1 cellular context compared by ENCODE assay signal in genomic region chr9:132742821-132743311, GRCh38.
TF ChIP-seq lines count a peak whose summit lies in the region.

No MANE protein-coding gene starts in this region.

TF ChIP-seq in WTC11, 78 proteins besides CTCF, POLR2A, EP300 and RAD21 (continued from another document):
- TF ChIP-seq STAT6 (CRISPR knock-in tag; conservative IDR thresholded peaks at IDR 0.05; ENCODE audit: low read depth) = no peak
- no peak for TF ChIP-seq SMAD4 (CRISPR knock-in tag; IDR thresholded peaks at IDR 0.05)
- TF ChIP-seq ZMAT4 (CRISPR knock-in tag; IDR thresholded peaks at IDR 0.05) = no peak
- TF ChIP-seq ZNF232 (CRISPR knock-in tag; IDR thresholded peaks at IDR 0.05) = no peak
- no peak for TF ChIP-seq TP53 (CRISPR knock-in tag; IDR thresholded peaks at IDR 0.05)
- no peak for TF ChIP-seq ZBTB21 (CRISPR knock-in tag; IDR thresholded peaks at IDR 0.05; ENCODE audit: borderline replicate concordance)
- no peak for TF ChIP-seq E2F4 (CRISPR knock-in tag; IDR thresholded peaks at IDR 0.05; ENCODE audit: borderline replicate concordance, low read depth)
- no peak for TF ChIP-seq NR2C2 (CRISPR knock-in tag; IDR thresholded peaks at IDR 0.05)
- TF ChIP-seq ZNF219 (CRISPR knock-in tag; IDR thresholded peaks at IDR 0.05; ENCODE audit: borderline replicate concordance) = no peak
- TF ChIP-seq ATF2 (CRISPR knock-in tag; IDR thresholded peaks at IDR 0.05; ENCODE audit: borderline replicate concordance, low read depth) = no peak
- TF ChIP-seq CDX4 (CRISPR knock-in tag; IDR thresholded peaks at IDR 0.05; ENCODE audit: borderline replicate concordance) = no peak
